In genomic region chr21:44456207-44456914, GRCh38 we compare ENCODE assay signal across 1 cellular context.
TF ChIP-seq lines count a peak whose summit lies in the region.

No MANE protein-coding gene starts in this region.

TF ChIP-seq in HCT116, 20 proteins besides CTCF, POLR2A, EP300 and RAD21:
- TF ChIP-seq MAX (IDR thresholded peaks at IDR 0.05) (no peak), JUND (IDR thresholded peaks at IDR 0.05) (no peak), SRF (IDR thresholded peaks at IDR 0.05; ENCODE audit: low read depth) (no peak), ZFX (IDR thresholded peaks at IDR 0.05) (no peak), CBX3 (IDR thresholded peaks at IDR 0.05; ENCODE audit: low read depth) (no peak), TCF7L2 (IDR thresholded peaks at IDR 0.05; ENCODE audit: borderline replicate concordance, extremely low read depth, insufficient read depth, insufficient read length) (no peak), SP1 (IDR thresholded peaks at IDR 0.05; ENCODE audit: low read depth) (no peak), ZNF274 (IDR thresholded peaks at IDR 0.05; ENCODE audit: low read depth, low read length) (no peak), ATF3 (IDR thresholded peaks at IDR 0.05) (no peak), POLR2AphosphoS5 (IDR thresholded peaks at IDR 0.05; ENCODE audit: low read depth, low read length) (no peak), CEBPB (IDR thresholded peaks at IDR 0.05; ENCODE audit: low read depth) (no peak), EZH2phosphoT487 (IDR thresholded peaks at IDR 0.05; ENCODE audit: borderline replicate concordance) (no peak), EZH2 (IDR thresholded peaks at IDR 0.05) (no peak)
TF ChIP-seq in HCT116: peak in this region for 0.
